ENCODE assay signal across 12 cellular contexts in genomic region chr20:37365760-37366638, GRCh38. TPM values are rescaled to one million over a fixed set of nuclear protein-coding genes. Genes with fewer than 3 reads are reported as not detected.
DNase-seq lines count a peak whose midpoint lies in the region; ATAC-seq and TF ChIP-seq lines count a peak whose summit lies in the region.
"Had no signal": no experiment of that assay in that cellular context is flagged by ENCODE, and none has a peak within 500 bp of the region (broad histone marks: within the 10 kb centered on the region; RNA-seq: fewer than 3 reads in every experiment).

No MANE protein-coding gene starts in this region.

- no peak overlapping the region for H2AFZ ChIP-seq in osteoblast (ENCODE audit: low read length)

- ATAC-seq in GM18873 (IDR thresholded peaks at IDR 0.05; ENCODE audit: low FRiP score, unreplicated experiment), result peak; percentile 48
- ATAC-seq in HG02759 (IDR thresholded peaks at IDR 0.05; ENCODE audit: unreplicated experiment), result peak; percentile 73
- ATAC-seq: SK-N-SH treated with all-trans-retinoic acid at 6 μM for 48 hours had no signal

- H3K79me2 ChIP-seq in osteoblast (ENCODE audit: insufficient read depth, low read length), result peaks cover 42% of the 10 kb centered on the region

- H3K27me3 ChIP-seq in osteoblast (ENCODE audit: insufficient read depth, low read length), result no peaks in the 10 kb centered on the region
- H3K27me3 ChIP-seq: upper lobe of left lung had no signal

- peak; percentile 70 for DNase-seq in NB4 (ENCODE audit: low read depth)
- peak; percentile 49 for DNase-seq in osteoblast (ENCODE audit: insufficient read length, low spot score, missing footprints)
- no peak for DNase-seq in ureter (ENCODE audit: low spot score)
- no peak for DNase-seq in SHP77 (lab: John Stamatoyannopoulos, UW)
- DNase-seq in SW480 (ENCODE audit: low spot score), result no peak
- DNase-seq in NCI-H1436 treated with DMSO at 0.1 percent for 48 hours (lab: John Stamatoyannopoulos, UW), result no peak
- DNase-seq: effector CD4-positive, alpha-beta T cell; left cardiac atrium had no signal

- H3K4me1 ChIP-seq in osteoblast (ENCODE audit: insufficient read depth, low read length), result no peaks in the 10 kb centered on the region
- H3K4me1 ChIP-seq: upper lobe of left lung had no signal

- no peak overlapping the region for H3K4me2 ChIP-seq in osteoblast (ENCODE audit: insufficient read depth, low read length)

- H3K36me3 ChIP-seq in osteoblast (ENCODE audit: insufficient read depth, low read length), result peaks cover 21% of the 10 kb centered on the region

- no peaks in the 10 kb centered on the region for H3K9me3 ChIP-seq in osteoblast (ENCODE audit: low read depth, low read length)
- H3K9me3 ChIP-seq: upper lobe of left lung had no signal

- no peak for TF ChIP-seq CTCF in NB4 (IDR thresholded peaks at IDR 0.05; ENCODE audit: low read depth, low read length)
- TF ChIP-seq CTCF in osteoblast (IDR thresholded peaks at IDR 0.05; ENCODE audit: extremely low read depth, low read depth, low read length), result no peak

- H3K4me3 ChIP-seq in NB4 (ENCODE audit: low read depth, low read length) (no peak overlapping the region), osteoblast (ENCODE audit: insufficient read depth, low read length) (no peak overlapping the region)
- H3K4me3 ChIP-seq: upper lobe of left lung had no signal

- H3K27ac ChIP-seq in osteoblast (ENCODE audit: low read depth, low read length), result no peak overlapping the region

- TF ChIP-seq POLR2A in NB4 (IDR thresholded peaks at IDR 0.05; ENCODE audit: extremely low read depth, insufficient read length), result no peak

- peaks cover 33% of the 10 kb centered on the region for H4K20me1 ChIP-seq in osteoblast (ENCODE audit: insufficient read depth, low read length)

RNA-seq across cellular contexts. Expression of gene SRC, which starts 20.1 kb away (rescaled TPM):
- total RNA-seq in osteoblast (22.1 and 22.4 TPM in 2 replicates), ureter (166 TPM)

Comparison
In these comparisons a context has a peak if more than half of its experiments do, and no peak if none do; other contexts are left out.
1. DNase-seq: peak in NB4 (single experiment) and osteoblast (single experiment); none in ureter (single experiment), SHP77 (0 of 2), SW480 (single experiment) and NCI-H1436 treated with DMSO at 0.1 percent for 48 hours (single experiment).